8 cellular contexts compared by ENCODE assay signal in the genomic region with DNA sequence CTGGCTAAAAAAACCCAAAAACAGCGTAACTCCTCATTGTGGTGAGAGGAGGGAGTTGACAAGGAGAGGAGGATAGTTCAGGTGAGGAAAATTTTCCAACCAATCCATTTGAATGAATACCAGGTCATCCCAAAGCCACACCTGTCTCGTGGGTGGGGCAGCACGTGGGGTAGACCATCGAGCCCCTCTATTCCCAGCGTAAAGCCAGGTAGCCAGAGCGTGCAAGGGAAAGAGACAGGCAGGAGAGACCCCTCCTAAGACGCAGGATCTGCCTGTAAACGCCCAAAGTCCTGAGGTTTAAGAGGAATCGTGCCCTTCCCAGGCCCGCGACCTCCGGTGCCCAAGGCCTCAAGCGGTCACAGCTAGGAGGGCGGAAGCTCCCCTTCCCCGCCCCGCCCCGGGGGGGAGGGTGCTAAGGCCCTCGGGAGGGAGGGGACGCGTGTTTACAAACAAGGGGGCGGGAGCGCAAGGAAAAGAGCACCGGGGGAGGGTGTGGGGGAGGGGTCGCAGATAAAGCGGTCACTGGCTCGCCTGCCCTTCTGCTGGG. TPM values are rescaled to one million over a fixed set of nuclear protein-coding genes. Genes with fewer than 3 reads are reported as not detected.
A peak's percentile ranks its signal among the peaks of the same experiment; 100 is the strongest.
DNase-seq lines count a peak whose midpoint lies in the region; ATAC-seq lines count a peak whose summit lies in the region.

No MANE protein-coding gene starts in this region.

- H4K5ac ChIP-seq in mesendoderm (ENCODE audit: low read length): no peak overlapping the region

- no peak overlapping the region for H2BK15ac ChIP-seq in mesendoderm (replicated peaks; ENCODE audit: low read depth)

- no peak overlapping the region for H2AK5ac ChIP-seq in mesendoderm (ENCODE audit: low read length)

- no peak overlapping the region for H3K4ac ChIP-seq in mesendoderm (ENCODE audit: low read depth, low read length)

- peak overlapping the region; percentile 88 for H3K4me2 ChIP-seq in mesendoderm (ENCODE audit: low read length)

- peak overlapping the region; percentile 95 for H3K4me3 ChIP-seq in ectodermal cell (ENCODE audit: insufficient read depth, low read depth, low read length)
- peak overlapping the region; percentile 87 for H3K4me3 ChIP-seq in mesendoderm (ENCODE audit: low read length)

- no peak overlapping the region for H2BK120ac ChIP-seq in mesendoderm (ENCODE audit: low read depth, low read length)

- peaks cover 25% of the 10 kb centered on the region for H3K36me3 ChIP-seq in ectodermal cell (ENCODE audit: control insufficient read depth, insufficient read depth, low read length)
- peaks cover 14% of the 10 kb centered on the region for H3K36me3 ChIP-seq in mesendoderm (ENCODE audit: control insufficient read depth, insufficient read depth, low read length)

- H3K23ac ChIP-seq in mesendoderm (ENCODE audit: low read length): no peak overlapping the region

- H4K8ac ChIP-seq in mesendoderm (ENCODE audit: low read depth, low read length): no peak overlapping the region

- H3K9ac ChIP-seq in mesendoderm (ENCODE audit: low read length): peak overlapping the region; percentile 99

- H3K18ac ChIP-seq in mesendoderm (ENCODE audit: low read length): peak overlapping the region; percentile 69

- peak; percentile 89 for DNase-seq in DMS 273 (lab: John Stamatoyannopoulos, UW; ENCODE audit: unreplicated experiment)
- DNase-seq in DMS 273 treated with DMSO at 0.1 percent for 48 hours (lab: John Stamatoyannopoulos, UW): no peak
- DNase-seq in NCI-H146 treated with DMSO at 0.1 percent for 48 hours (lab: John Stamatoyannopoulos, UW; ENCODE audit: unreplicated experiment): peak; percentile 45
- peak; percentile 95 for DNase-seq in mesendoderm
- DNase-seq in stimulated activated CD8-positive, alpha-beta memory T cell treated with anti-CD3 and anti-CD28 coated beads, Interleukin-7, amount 100 ng/mL, for 24 hours (ENCODE audit: low read depth): peak; percentile 48

- H3K4me1 ChIP-seq in ectodermal cell (ENCODE audit: control insufficient read depth, insufficient read depth, low read length) (peaks cover 16% of the 10 kb centered on the region), mesendoderm (ENCODE audit: control insufficient read depth, low read depth, low read length) (peaks cover 10% of the 10 kb centered on the region)

- 1% methylated on average over 25 of the region's 26 CpGs for WGBS in ectodermal cell, 2 experiments
- no CpG with 5 or more reads among the region's 26 CpGs for WGBS in mesendoderm (ENCODE audit: extremely low coverage, insufficient coverage, low lambda C conversion rate)

- no peaks in the 10 kb centered on the region for H3K9me3 ChIP-seq in ectodermal cell (ENCODE audit: control insufficient read depth, low read length)

- H3K79me1 ChIP-seq in mesendoderm (ENCODE audit: low read length): peaks cover 20% of the 10 kb centered on the region

- peaks cover 21% of the 10 kb centered on the region for H3K79me2 ChIP-seq in mesendoderm (ENCODE audit: control insufficient read depth, insufficient read depth, low read length)

- peak overlapping the region; percentile 80 for H2BK5ac ChIP-seq in mesendoderm (ENCODE audit: low read length)

- H3K27me3 ChIP-seq in ectodermal cell (ENCODE audit: control insufficient read depth, insufficient read depth, low read length, poor library complexity, severe bottlenecking) (no peaks in the 10 kb centered on the region), mesendoderm (ENCODE audit: insufficient read depth, low read length, poor library complexity) (no peaks in the 10 kb centered on the region)

- peak overlapping the region; percentile 95 for H3K27ac ChIP-seq in ectodermal cell (ENCODE audit: insufficient read depth, low read depth, low read length, poor library complexity, severe bottlenecking)
- H3K27ac ChIP-seq in mesendoderm (ENCODE audit: low read depth, low read length): peak overlapping the region; percentile 94

- peak overlapping the region; percentile 99 for H3K56ac ChIP-seq in mesendoderm (ENCODE audit: low read length)

- ATAC-seq in HG02571 (IDR thresholded peaks at IDR 0.05; ENCODE audit: unreplicated experiment): peak; percentile 28
- peak; percentile 31 to 37 for ATAC-seq in activated CD4-positive, CD25-positive, alpha-beta regulatory T cell treated with anti-CD3 and anti-CD28 coated beads, Interleukin-2, amount 50 U/mL, for 24 hours

RNA-seq across cellular contexts. Expression of gene RXRB, which starts 0.7 kb away (rescaled TPM):
- 38.5 TPM for polyA plus RNA-seq in ectodermal cell (2013, experiment 1 of 4)
- 34.7 TPM for polyA plus RNA-seq in ectodermal cell (2013, experiment 2 of 4)
- 33.5 TPM for polyA plus RNA-seq in ectodermal cell (2013, experiment 3 of 4)
- 37.0 TPM for polyA plus RNA-seq in ectodermal cell (2013, experiment 4 of 4)
- 7.3 TPM for polyA plus RNA-seq in mesendoderm (2013, experiment 1 of 2)
- polyA plus RNA-seq in mesendoderm (2013, experiment 2 of 2): 6.7 TPM

RNA-seq across cellular contexts. Expression of gene SLC39A7, which starts 0.9 kb away (rescaled TPM):
- 113 TPM for polyA plus RNA-seq in ectodermal cell (2013, experiment 1 of 4)
- polyA plus RNA-seq in ectodermal cell (2013, experiment 2 of 4): 109 TPM
- polyA plus RNA-seq in ectodermal cell (2013, experiment 3 of 4): 78.4 TPM
- polyA plus RNA-seq in ectodermal cell (2013, experiment 4 of 4): 90.4 TPM
- 44.7 TPM for polyA plus RNA-seq in mesendoderm (2013, experiment 1 of 2)
- polyA plus RNA-seq in mesendoderm (2013, experiment 2 of 2): 43.5 TPM

RNA-seq across cellular contexts. Expression of gene HSD17B8, which starts 4.7 kb away (rescaled TPM):
- 4.6 TPM for polyA plus RNA-seq in ectodermal cell (2013, experiment 1 of 4)
- 4.7 TPM for polyA plus RNA-seq in ectodermal cell (2013, experiment 2 of 4)
- 9.1 TPM for polyA plus RNA-seq in ectodermal cell (2013, experiment 3 of 4)
- polyA plus RNA-seq in ectodermal cell (2013, experiment 4 of 4): 8.1 TPM
- 2.1 TPM for polyA plus RNA-seq in mesendoderm (2013, experiment 1 of 2)
- 2.1 TPM for polyA plus RNA-seq in mesendoderm (2013, experiment 2 of 2)

RNA-seq across cellular contexts. Expression of gene COL11A2, which starts 7.5 kb away (rescaled TPM):
- polyA plus RNA-seq in ectodermal cell (2013, experiment 1 of 4): 6.1 TPM
- 7.4 TPM for polyA plus RNA-seq in ectodermal cell (2013, experiment 2 of 4)
- 5.2 TPM for polyA plus RNA-seq in ectodermal cell (2013, experiment 3 of 4)
- 8.3 TPM for polyA plus RNA-seq in ectodermal cell (2013, experiment 4 of 4)
- polyA plus RNA-seq in mesendoderm (2013, experiment 1 of 2): 0.52 TPM
- polyA plus RNA-seq in mesendoderm (2013, experiment 2 of 2): 0.57 TPM

RNA-seq across cellular contexts. Expression of gene RING1, which starts 8.5 kb away (rescaled TPM):
- 61.0 TPM for polyA plus RNA-seq in ectodermal cell (2013, experiment 1 of 4)
- polyA plus RNA-seq in ectodermal cell (2013, experiment 2 of 4): 72.1 TPM
- 62.1 TPM for polyA plus RNA-seq in ectodermal cell (2013, experiment 3 of 4)
- 67.9 TPM for polyA plus RNA-seq in ectodermal cell (2013, experiment 4 of 4)
- 25.9 TPM for polyA plus RNA-seq in mesendoderm (2013, experiment 1 of 2)
- 25.7 TPM for polyA plus RNA-seq in mesendoderm (2013, experiment 2 of 2)
